ENCODE assay signal across 13 cellular contexts in genomic region chr10:78933828-78934227, GRCh38.
DNase-seq lines count a peak whose midpoint lies in the region; ATAC-seq and TF ChIP-seq lines count a peak whose summit lies in the region.
"Had no signal": no experiment of that assay in that cellular context is flagged by ENCODE, and none has a peak within 500 bp of the region (broad histone marks: within the 10 kb centered on the region; RNA-seq: fewer than 3 reads in every experiment).

No MANE protein-coding gene starts in this region.

- no peak overlapping the region for H3K27ac ChIP-seq in right cardiac atrium (ENCODE audit: low read length)
- H3K27ac ChIP-seq in heart left ventricle = no peak overlapping the region
- H3K27ac ChIP-seq in liver (ENCODE audit: low read depth in 1 of 2, low read length in 2 of 2) = no peak overlapping the region
- H3K27ac ChIP-seq in stomach = peak overlapping the region in 1 of 5 donors; percentile 83
- H3K27ac ChIP-seq: 22Rv1, BLaER1 had no signal

- H3K9me3 ChIP-seq in right cardiac atrium (ENCODE audit: control insufficient read depth, low read length) (no peaks in the 10 kb centered on the region), heart left ventricle (no peaks in the 10 kb centered on the region), liver (ENCODE audit: control insufficient read depth in 4 of 4, low read length in 3 of 4) (no peaks in the 10 kb centered on the region), stomach (no peaks in the 10 kb centered on the region)
- H3K9me3 ChIP-seq: BLaER1 had no signal

- H3K27me3 Mint-ChIP-seq in nephron (ENCODE audit: low read depth) = peaks cover 25% of the 10 kb centered on the region

- ATAC-seq in right cardiac atrium (no peak), heart left ventricle (no peak)
- ATAC-seq: GM12878 had no signal

- H3K27ac Mint-ChIP-seq in nephron = peak overlapping the region in 2 of 3 experiments; percentile 53 to 68
- H3K27ac Mint-ChIP-seq: CD4-positive, CD25-positive, alpha-beta regulatory T cell had no signal

- no peaks in the 10 kb centered on the region for H3K9me3 Mint-ChIP-seq in nephron
- H3K9me3 Mint-ChIP-seq: CD4-positive, CD25-positive, alpha-beta regulatory T cell had no signal

- TF ChIP-seq POLR2A in heart left ventricle (IDR thresholded peaks at IDR 0.05) (no peak), stomach (IDR thresholded peaks at IDR 0.05) (no peak)

- DNase-seq in right cardiac atrium = peak in 2 of 3 donors; percentile 31 to 33
- DNase-seq in heart left ventricle = no peak
- DNase-seq in G401 (ENCODE audit: low spot score) = no peak
- no peak for DNase-seq in T-helper 9 cell
- DNase-seq in stomach = no peak
- DNase-seq: AML-193; CD4-positive, CD25-positive, alpha-beta regulatory T cell; DMS53 had no signal

- WGBS in right cardiac atrium = 81% methylated on average over 7 of the region's 7 CpGs
- 72 to 99% (median 84%) methylated on average over 7 of the region's 7 CpGs for WGBS in heart left ventricle, 4 donors
- 93% methylated on average over 7 of the region's 7 CpGs for WGBS in liver
- 69 to 91% (median 79%) methylated on average over 7 of the region's 7 CpGs for WGBS in stomach, 5 donors

- peaks cover 62% of the 10 kb centered on the region for H3K4me1 Mint-ChIP-seq in nephron

- H3K4me3 ChIP-seq in right cardiac atrium (ENCODE audit: low read length) = no peak overlapping the region
- H3K4me3 ChIP-seq in heart left ventricle = no peak overlapping the region
- H3K4me3 ChIP-seq in liver (ENCODE audit: low read depth in 1 of 3, low read length in 3 of 3) = no peak overlapping the region
- H3K4me3 ChIP-seq in stomach = no peak overlapping the region
- H3K4me3 ChIP-seq: BLaER1, GM12878 had no signal

- no peak overlapping the region for H3K9ac ChIP-seq in liver (ENCODE audit: low read depth in 1 of 2, low read length in 2 of 2)
- H3K9ac ChIP-seq: BLaER1 had no signal

- H3K4me3 Mint-ChIP-seq in nephron = no peak overlapping the region
- H3K4me3 Mint-ChIP-seq: CD4-positive, CD25-positive, alpha-beta regulatory T cell had no signal

- peak; percentile 6 to 10 for TF ChIP-seq RAD21 in liver (IDR thresholded peaks at IDR 0.05)

- TF ChIP-seq EP300 in stomach (IDR thresholded peaks at IDR 0.05) = no peak

- in situ Hi-C loops in G401 (cut with HindIII; ENCODE audit: low sequenced_read_pairs) = no loop called here

- H3K36me3 Mint-ChIP-seq in nephron (ENCODE audit: low read depth) = no peaks in the 10 kb centered on the region
- H3K36me3 Mint-ChIP-seq: CD4-positive, CD25-positive, alpha-beta regulatory T cell had no signal

- intact Hi-C loops in right cardiac atrium (cut with DNase I) = no loop called here
- intact Hi-C loops in heart left ventricle (cut with DNase I) = loop anchor here in 1 of 10 donors (5.0 kb wide), 1 partner anchor 38 kb away; no protein-coding TSS in a partner anchor
- intact Hi-C loops in stomach (cut with DNase I; ENCODE audit: low total_unique reads) = no loop called here

- H3K4me1 ChIP-seq in right cardiac atrium (ENCODE audit: control insufficient read depth, insufficient read depth, low read length) (peaks cover 7% of the 10 kb centered on the region), heart left ventricle (peaks cover 0 to 39% (median 10%) of the 10 kb centered on the region in 12 donors), liver (ENCODE audit: control insufficient read depth in 4 of 4, insufficient read depth in 4 of 4, low read length in 3 of 4) (no peaks in the 10 kb centered on the region), stomach (peaks cover 16 to 58% (median 40%) of the 10 kb centered on the region in 4 donors)
- H3K4me1 ChIP-seq: BLaER1 had no signal

- H3K27me3 ChIP-seq in right cardiac atrium (ENCODE audit: control insufficient read depth, insufficient read depth) = no peaks in the 10 kb centered on the region
- H3K27me3 ChIP-seq in heart left ventricle = no peaks in the 10 kb centered on the region
- H3K27me3 ChIP-seq in liver (ENCODE audit: control insufficient read depth in 4 of 4, insufficient read depth in 4 of 4, low read length in 3 of 4) = no peaks in the 10 kb centered on the region
- H3K27me3 ChIP-seq in stomach = no peaks in the 10 kb centered on the region
- H3K27me3 ChIP-seq: BLaER1 had no signal

- H3K36me3 ChIP-seq in heart left ventricle (no peaks in the 10 kb centered on the region), liver (ENCODE audit: control insufficient read depth in 4 of 4, insufficient read depth in 3 of 4, low read depth in 1 of 4, low read length in 3 of 4) (no peaks in the 10 kb centered on the region), stomach (no peaks in the 10 kb centered on the region)
- H3K36me3 ChIP-seq: BLaER1 had no signal

- no peak for TF ChIP-seq CTCF in heart left ventricle (IDR thresholded peaks at IDR 0.05)
- no peak for TF ChIP-seq CTCF in liver (IDR thresholded peaks at IDR 0.05; ENCODE audit: low read depth, low read length, missing input control)
- TF ChIP-seq CTCF in nephron (IDR thresholded peaks at IDR 0.05; ENCODE audit: unreplicated experiment in 3 of 3) = no peak
- no peak for TF ChIP-seq CTCF in stomach (IDR thresholded peaks at IDR 0.05)

TF ChIP-seq in liver, 16 proteins besides CTCF, POLR2A, EP300 and RAD21:
- TF ChIP-seq RXRA (IDR thresholded peaks at IDR 0.05) = no peak
- TF ChIP-seq TAF1 (conservative IDR thresholded peaks at IDR 0.05) = no peak
- no peak for TF ChIP-seq FOXA2 (IDR thresholded peaks at IDR 0.05)
- TF ChIP-seq HNF4G (IDR thresholded peaks at IDR 0.05) = no peak
- no peak for TF ChIP-seq REST (IDR thresholded peaks at IDR 0.05)
- no peak for TF ChIP-seq FOXA1 (IDR thresholded peaks at IDR 0.05)
- TF ChIP-seq HNF4A (conservative IDR thresholded peaks at IDR 0.05) = no peak
- no peak for TF ChIP-seq NR2F2 (IDR thresholded peaks at IDR 0.05)
- TF ChIP-seq ATF3 (IDR thresholded peaks at IDR 0.05) = no peak
- no peak for TF ChIP-seq GABPA (IDR thresholded peaks at IDR 0.05 in 1 of 2, conservative IDR thresholded peaks at IDR 0.05 in 1 of 2)
- TF ChIP-seq SP1 (IDR thresholded peaks at IDR 0.05) = no peak
- TF ChIP-seq JUND (IDR thresholded peaks at IDR 0.05) = no peak

Comparison
In these comparisons a context has a peak if more than half of its experiments do, and no peak if none do; other contexts are left out.
1. DNase-seq: peak in right cardiac atrium (2 of 3); none in heart left ventricle (0 of 5), G401 (single experiment), T-helper 9 cell (single experiment) and stomach (single experiment).